12 cellular contexts compared by ENCODE assay signal in the genomic region with DNA sequence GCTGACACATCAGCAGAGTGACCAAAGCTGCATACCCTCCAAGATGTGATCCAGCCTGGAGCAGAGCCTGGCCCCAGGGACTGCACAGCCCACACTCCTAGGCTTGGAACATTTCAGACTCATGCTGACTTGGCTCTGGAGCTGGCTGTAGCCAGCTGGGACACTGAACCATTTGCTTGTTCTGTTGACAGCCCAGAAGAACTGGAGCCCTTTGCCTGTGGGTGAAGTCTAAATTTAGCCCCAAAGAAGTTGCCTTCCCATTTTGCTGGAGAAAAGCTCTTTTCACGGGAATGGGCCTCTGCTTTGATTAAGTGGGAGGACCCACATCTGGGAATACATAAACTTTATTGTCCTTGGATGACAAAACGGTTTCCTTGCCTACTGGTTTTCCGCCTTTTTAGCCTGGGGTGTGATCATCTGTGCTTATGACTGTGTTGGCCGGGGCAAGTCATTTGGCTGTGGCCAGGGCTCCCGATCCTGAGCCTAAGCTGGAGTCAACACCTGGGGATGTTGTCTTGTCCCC.
DNase-seq lines count a peak whose midpoint lies in the region; ATAC-seq, FAIRE-seq and TF ChIP-seq lines count a peak whose summit lies in the region.
"Had no signal": no experiment of that assay in that cellular context is flagged by ENCODE, and none has a peak within 500 bp of the region (broad histone marks: within the 10 kb centered on the region; RNA-seq: fewer than 3 reads in every experiment).

No MANE protein-coding gene starts in this region.

- H3K4me1 ChIP-seq in left ventricle myocardium inferior: peaks cover 15% of the 10 kb centered on the region
- peaks cover 6% of the 10 kb centered on the region for H3K4me1 ChIP-seq in upper lobe of right lung
- H3K4me1 ChIP-seq in HepG2 (ENCODE audit: insufficient read depth, low read length): peaks cover 39% of the 10 kb centered on the region

- TF ChIP-seq CTCF in cardiac fibroblast (IDR thresholded peaks at IDR 0.05; ENCODE audit: low read depth, low read length) (no peak), left ventricle myocardium inferior (IDR thresholded peaks at IDR 0.05; ENCODE audit: borderline replicate concordance) (no peak), upper lobe of right lung (IDR thresholded peaks at IDR 0.05) (no peak), HepG2 (CRISPR knock-in tag; IDR thresholded peaks at IDR 0.05) (no peak)

- H4K20me1 ChIP-seq in HepG2 (ENCODE audit: insufficient read depth, low read length): no peaks in the 10 kb centered on the region

- ATAC-seq in upper lobe of right lung: peak; percentile 55
- no peak for ATAC-seq in HepG2
- ATAC-seq: SK-N-SH treated with all-trans-retinoic acid at 6 μM for 48 hours had no signal

- no TSS peak for BruUV-seq in HepG2 (replicated peaks; lab: Mats Ljungman, UMichigan)

- H3K27ac ChIP-seq in left ventricle myocardium inferior (replicated peaks) (peak overlapping the region; percentile 30), upper lobe of right lung (peak overlapping the region; percentile 63), HepG2 (ENCODE audit: extremely low read length, insufficient read depth, low read length) (no peak overlapping the region)

- no peaks in the 10 kb centered on the region for H3K36me3 ChIP-seq in left ventricle myocardium inferior
- H3K36me3 ChIP-seq in upper lobe of right lung: no peaks in the 10 kb centered on the region
- H3K36me3 ChIP-seq in HepG2 (replicated peaks in 1 of 2; ENCODE audit: control insufficient read depth in 1 of 2, insufficient read depth in 2 of 2, low read length in 2 of 2): no peaks in the 10 kb centered on the region

- no peak for TF ChIP-seq RAD21 in HepG2 (CRISPR knock-in tag; IDR thresholded peaks at IDR 0.05)

- H3K4me3 ChIP-seq in cardiac fibroblast (replicated peaks in 1 of 2; ENCODE audit: low read depth in 2 of 2, low read length in 2 of 2) (no peak overlapping the region), left ventricle myocardium inferior (no peak overlapping the region), upper lobe of right lung (no peak overlapping the region), HepG2 (replicated peaks in 1 of 3; ENCODE audit: insufficient read depth in 1 of 3, low read depth in 2 of 3, low read length in 3 of 3) (no peak overlapping the region)

- H3K9me3 ChIP-seq in left ventricle myocardium inferior (replicated peaks) (peaks cover 7% of the 10 kb centered on the region), upper lobe of right lung (no peaks in the 10 kb centered on the region), HepG2 (ENCODE audit: low read length) (no peaks in the 10 kb centered on the region)

- intact Hi-C loops in left ventricle myocardium inferior (cut with micrococcal nuclease): no loop called here
- intact Hi-C loops in upper lobe of right lung (cut with DNase I): no loop called here
- intact Hi-C loops in HepG2 (cut with micrococcal nuclease; ENCODE audit: unreplicated experiment): no loop called here

- no peak overlapping the region for H3K4me2 ChIP-seq in HepG2 (ENCODE audit: low read depth, low read length)

- TF ChIP-seq POLR2A in HepG2 (IDR thresholded peaks at IDR 0.05; ENCODE audit: insufficient read depth in 1 of 2, low read depth in 2 of 2, low read length in 2 of 2): no peak

- H3K79me2 ChIP-seq in HepG2 (ENCODE audit: insufficient read depth, low read length): no peaks in the 10 kb centered on the region

- 40% methylated on average over 1 of the region's 5 CpGs for WGBS in HepG2 (ENCODE audit: low lambda C conversion rate)

- no peak for FAIRE-seq in HepG2 (lab: Jason Lieb, UNC)
- FAIRE-seq: endothelial cell of umbilical vein had no signal

- no peak for TF ChIP-seq EP300 in HepG2 (IDR thresholded peaks at IDR 0.05; ENCODE audit: low read depth in 2 of 2, low read length in 2 of 2)
- TF ChIP-seq EP300 in HepG2 (CRISPR knock-in tag; IDR thresholded peaks at IDR 0.05; ENCODE audit: borderline replicate concordance): no peak

- peaks cover 5% of the 10 kb centered on the region for H3K27me3 ChIP-seq in left ventricle myocardium inferior (ENCODE audit: low read depth)
- H3K27me3 ChIP-seq in upper lobe of right lung: no peaks in the 10 kb centered on the region
- H3K27me3 ChIP-seq in HepG2 (ENCODE audit: control insufficient read depth in 1 of 2, insufficient read depth in 2 of 2, low read length in 2 of 2): no peaks in the 10 kb centered on the region

- in situ Hi-C loops in HepG2 (cut with HindIII; ENCODE audit: extremely low pct_ligation_motif_present, low pct_unique_long_range_greater_than_20kb): loop anchor here (25.0 kb wide), 1 partner anchor 532 kb away; no protein-coding TSS in a partner anchor

- no peak overlapping the region for H3K9ac ChIP-seq in HepG2 (ENCODE audit: insufficient read depth, low read depth, low read length)

- CTCF ChIA-PET in HepG2 (lab: Yijun Ruan, JAX; ENCODE audit: low intra/inter-chr PET ratio, low total read pairs): no interaction called here

- DNase-seq in cardiac fibroblast (ENCODE audit: low read depth in 2 of 2) (peak; percentile 17 to 85), left ventricle myocardium inferior (peak; percentile 67), occipital lobe (lab: John Stamatoyannopoulos, UW) (peak; percentile 13), upper lobe of right lung (no peak), HepG2 (ENCODE audit: low spot score) (no peak), NCI-H2029 (lab: John Stamatoyannopoulos, UW) (no peak), GOT3 (lab: John Stamatoyannopoulos, UW) (no peak)
- DNase-seq: activated naive CD4-positive, alpha-beta T cell treated with anti-CD3 and anti-CD28 coated beads, Interleukin-2, amount 10 ng/mL, durations not matched to agents 7 days and 5 days; CD4-positive, alpha-beta memory T cell; stimulated activated CD4-positive, alpha-beta T cell treated with anti-CD3 and anti-CD28 coated beads, Interleukin-2, amount 100 ng/mL, for 48 hours had no signal

- H2AFZ ChIP-seq in HepG2 (ENCODE audit: low read length): no peak overlapping the region

- POLR2A ChIA-PET in HepG2 (lab: Yijun Ruan, JAX): no interaction called here

TF ChIP-seq in HepG2, 621 proteins besides CTCF, POLR2A, EP300 and RAD21:
- TF ChIP-seq E2F2 (CRISPR knock-in tag; IDR thresholded peaks at IDR 0.05; ENCODE audit: borderline replicate concordance) (no peak), POGZ (CRISPR knock-in tag; IDR thresholded peaks at IDR 0.05) (no peak), HOXA3 (CRISPR knock-in tag; IDR thresholded peaks at IDR 0.05) (no peak), ZFP62 (CRISPR knock-in tag; IDR thresholded peaks at IDR 0.05) (no peak), ZNF629 (CRISPR knock-in tag; conservative IDR thresholded peaks at IDR 0.05) (no peak), ASH2L (IDR thresholded peaks at IDR 0.05; ENCODE audit: insufficient read length, low read depth, low read length) (no peak), ZNF780A (CRISPR knock-in tag; IDR thresholded peaks at IDR 0.05) (no peak), TRIM24 (CRISPR knock-in tag; IDR thresholded peaks at IDR 0.05) (no peak), ZMYM2 (CRISPR knock-in tag; IDR thresholded peaks at IDR 0.05) (no peak), RARA (CRISPR knock-in tag; IDR thresholded peaks at IDR 0.05) (no peak), HCFC1 (IDR thresholded peaks at IDR 0.05; ENCODE audit: low read depth, low read length) (no peak), BHLHE40 (IDR thresholded peaks at IDR 0.05; ENCODE audit: low read length) (no peak), ZSCAN20 (CRISPR knock-in tag; IDR thresholded peaks at IDR 0.05; ENCODE audit: borderline replicate concordance) (no peak), KDM3A (CRISPR knock-in tag; IDR thresholded peaks at IDR 0.05; ENCODE audit: low read depth) (no peak), ZNF891 (CRISPR knock-in tag; IDR thresholded peaks at IDR 0.05) (no peak), ZNF431 (CRISPR knock-in tag; IDR thresholded peaks at IDR 0.05; ENCODE audit: borderline replicate concordance, low read depth) (no peak), NAIF1 (CRISPR knock-in tag; IDR thresholded peaks at IDR 0.05; ENCODE audit: borderline replicate concordance) (no peak)
- TF ChIP-seq, protein P1, sequence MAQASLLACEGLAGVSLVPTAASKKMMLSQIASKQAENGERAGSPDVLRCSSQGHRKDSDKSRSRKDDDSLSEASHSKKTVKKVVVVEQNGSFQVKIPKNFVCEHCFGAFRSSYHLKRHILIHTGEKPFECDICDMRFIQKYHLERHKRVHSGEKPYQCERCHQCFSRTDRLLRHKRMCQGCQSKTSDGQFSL (CRISPR knock-in tag; IDR thresholded peaks at IDR 0.05): no peak
- TF ChIP-seq, protein P2, sequence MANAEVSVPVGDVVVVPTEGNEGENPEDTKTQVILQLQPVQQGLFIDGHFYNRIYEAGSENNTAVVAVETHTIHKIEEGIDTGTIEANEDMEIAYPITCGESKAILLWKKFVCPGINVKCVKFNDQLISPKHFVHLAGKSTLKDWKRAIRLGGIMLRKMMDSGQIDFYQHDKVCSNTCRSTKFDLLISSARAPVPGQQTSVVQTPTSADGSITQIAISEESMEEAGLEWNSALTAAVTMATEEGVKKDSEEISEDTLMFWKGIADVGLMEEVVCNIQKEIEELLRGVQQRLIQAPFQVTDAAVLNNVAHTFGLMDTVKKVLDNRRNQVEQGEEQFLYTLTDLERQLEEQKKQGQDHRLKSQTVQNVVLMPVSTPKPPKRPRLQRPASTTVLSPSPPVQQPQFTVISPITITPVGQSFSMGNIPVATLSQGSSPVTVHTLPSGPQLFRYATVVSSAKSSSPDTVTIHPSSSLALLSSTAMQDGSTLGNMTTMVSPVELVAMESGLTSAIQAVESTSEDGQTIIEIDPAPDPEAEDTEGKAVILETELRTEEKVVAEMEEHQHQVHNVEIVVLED (CRISPR knock-in tag; IDR thresholded peaks at IDR 0.05; ENCODE audit: borderline replicate concordance): no peak

Comparison
In these comparisons a context has a peak if more than half of its experiments do, and no peak if none do; other contexts are left out.
1. DNase-seq: peak in cardiac fibroblast (2 of 2), left ventricle myocardium inferior (single experiment) and occipital lobe (single experiment); none in upper lobe of right lung (single experiment), HepG2 (single experiment), NCI-H2029 (single experiment) and GOT3 (single experiment).